ENCODE assay signal across 8 cellular contexts in the genomic region with DNA sequence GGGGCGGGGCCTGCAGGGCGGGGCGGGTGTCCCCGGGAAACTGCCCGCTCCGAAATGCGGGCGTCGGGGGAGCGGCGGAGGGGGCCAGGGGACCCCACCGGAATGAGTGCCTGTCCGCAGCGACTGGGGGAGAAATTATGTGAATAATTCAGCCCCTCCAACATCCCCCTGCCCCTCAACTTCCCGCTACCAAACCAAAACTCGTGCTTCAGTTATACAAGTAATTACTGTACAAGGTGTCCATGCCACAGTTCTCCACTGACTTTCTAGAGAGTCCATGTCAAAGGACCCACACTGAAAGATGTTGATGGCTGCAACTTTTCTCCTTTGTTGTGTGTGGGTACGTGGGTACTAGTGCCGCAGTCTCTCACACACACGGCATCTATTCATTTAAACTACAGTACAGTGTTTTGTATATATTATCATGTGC. TPM values are rescaled to one million over a fixed set of nuclear protein-coding genes. Genes with fewer than 3 reads are reported as not detected.
DNase-seq lines count a peak whose midpoint lies in the region; ATAC-seq and TF ChIP-seq lines count a peak whose summit lies in the region.

No MANE protein-coding gene starts in this region.

- H3K9ac ChIP-seq in skeletal muscle satellite cell (ENCODE audit: low read depth, low read length), result peak overlapping the region; percentile 92

- intact Hi-C loops in adrenal gland (cut with DNase I), result loop anchor here in 1 of 2 donors (10.0 kb wide), 1 partner anchor 336 kb away; no protein-coding TSS in a partner anchor

- H3K4me1 ChIP-seq in adrenal gland (replicated peaks in 1 of 2) (peaks cover 12 to 28% of the 10 kb centered on the region in 2 donors), skeletal muscle satellite cell (ENCODE audit: control insufficient read depth, insufficient read depth, low read length) (peaks cover 22% of the 10 kb centered on the region)

- H3K27ac ChIP-seq in adrenal gland, result peak overlapping the region in 4 of 5 donors; percentile 5 to 100 (median 97)

- peak; percentile 2 for ATAC-seq in GM21619 (IDR thresholded peaks at IDR 0.05; ENCODE audit: unreplicated experiment)

- peak overlapping the region; percentile 97 for H3K4me2 ChIP-seq in skeletal muscle satellite cell (ENCODE audit: low read length)

- H3K9me3 ChIP-seq in adrenal gland (replicated peaks in 1 of 3) (no peaks in the 10 kb centered on the region), skeletal muscle satellite cell (replicated peaks; ENCODE audit: low read length) (no peaks in the 10 kb centered on the region)

- peak overlapping the region in 3 of 4 donors; percentile 8 to 96 (median 96) for H3K4me3 ChIP-seq in adrenal gland
- H3K4me3 ChIP-seq in iPS-11a (ENCODE audit: low read depth, low read length), result peak overlapping the region; percentile 52
- peak overlapping the region; percentile 83 for H3K4me3 ChIP-seq in skeletal muscle satellite cell (ENCODE audit: low read length)

- TF ChIP-seq POLR2A in GM10847 (IDR thresholded peaks at IDR 0.05; ENCODE audit: extremely low read depth, insufficient read length) (peak; percentile 30), adrenal gland (IDR thresholded peaks at IDR 0.05) (no peak)

- H3K36me3 ChIP-seq in adrenal gland (replicated peaks in 1 of 2) (no peaks in the 10 kb centered on the region), skeletal muscle satellite cell (ENCODE audit: insufficient read depth, low read length) (no peaks in the 10 kb centered on the region)

- no peaks in the 10 kb centered on the region for H3K27me3 ChIP-seq in adrenal gland
- no peaks in the 10 kb centered on the region for H3K27me3 ChIP-seq in skeletal muscle satellite cell (ENCODE audit: control insufficient read depth, insufficient read depth, low read length)

- DNase-seq in M059J (ENCODE audit: low read depth) (peak; percentile 55), adrenal gland (peak in 1 of 7 donors; percentile 83), NCI-H1048 (lab: John Stamatoyannopoulos, UW) (no peak)
- no peak for DNase-seq in stimulated activated CD8-positive, alpha-beta memory T cell treated with anti-CD3 and anti-CD28 coated beads, Interleukin-4, amount 100 ng/mL, for 48 hours

- 0 to 1% (median 0%) methylated on average over 3 to 19 of the region's 19 CpGs for WGBS in adrenal gland, 4 donors

- peak in 1 of 6 experiments; percentile 0 for TF ChIP-seq CTCF in adrenal gland (IDR thresholded peaks at IDR 0.05)

RNA-seq across cellular contexts. Expression of a gene that starts 0.4 kb away (rescaled TPM):
- total RNA-seq in M059J (2014; rRNA removed; shearing (Covaris generic)), result 19.1 and 25.8 TPM in 2 replicates
- 10 to 100 TPM; 10.3 to 52.6 (median 21.7) TPM for total RNA-seq in adrenal gland
- 10 to 100 TPM in 1 of 3 donors, 1 to 10 TPM in 2; 8.0 to 13.9 (median 9.8) TPM for polyA plus RNA-seq in adrenal gland
- 48.3 and 56.0 TPM in 2 replicates for total RNA-seq in skeletal muscle satellite cell (2012; rRNA removed)
